1 cellular context compared by ENCODE assay signal in genomic region chr19:1884291-1884718, GRCh38.
TF ChIP-seq lines count a peak whose summit lies in the region.

No MANE protein-coding gene starts in this region.

TF ChIP-seq in HCT116, 20 proteins besides CTCF, POLR2A, EP300 and RAD21 (continued from another document):
- TF ChIP-seq EZH2 (IDR thresholded peaks at IDR 0.05) = no peak
